Comparison of ENCODE assay signal across 22 cellular contexts in genomic region chr21:29374481-29374880, GRCh38.
"Had no signal": no experiment of that assay in that cellular context is flagged by ENCODE, and none has a peak within 500 bp of the region (broad histone marks: within the 10 kb centered on the region; RNA-seq: fewer than 3 reads in every experiment).

No MANE protein-coding gene starts in this region.

- H3K4me3 ChIP-seq: K562 had no signal

- H3K4me3 Mint-ChIP-seq: IgD-negative memory B cell, T-cell had no signal

- ATAC-seq: HepG2, K562, T-cell had no signal

- H3K27me3 Mint-ChIP-seq: IgD-negative memory B cell, T-cell had no signal

- H3K9me3 ChIP-seq: SK-N-SH had no signal

- DNase-seq: Kasumi-1, MM.1S, NCI-H1092 treated with DMSO at 0.1 percent for 48 hours, NCI-H1436, NCI-H187, NCI-H2029, NCI-H2081 treated with DMSO at 0.1 percent for 48 hours, NCI-H2171, NCI-H226, NCI-H446, NCI-H510A, NCI-H524 treated with DMSO at 0.1 percent for 48 hours, NCI-H69, NCI-H774, SHP77, SK-N-SH, SW 1271, T-cell had no signal

- H3K27ac Mint-ChIP-seq: IgD-negative memory B cell, T-cell had no signal

- H3K9me3 Mint-ChIP-seq: T-cell had no signal

- H3K9ac ChIP-seq: KMS-11, SK-N-SH had no signal
